Comparison of ENCODE assay signal across 18 cellular contexts in genomic region chr1:79198841-79199240, GRCh38.
DNase-seq lines count a peak whose midpoint lies in the region; ATAC-seq and TF ChIP-seq lines count a peak whose summit lies in the region.
"Had no signal": no experiment of that assay in that cellular context is flagged by ENCODE, and none has a peak within 500 bp of the region (broad histone marks: within the 10 kb centered on the region; RNA-seq: fewer than 3 reads in every experiment).

No MANE protein-coding gene starts in this region.

- TF ChIP-seq RAD21 in SK-N-SH (IDR thresholded peaks at IDR 0.05; ENCODE audit: low read length): no peak

- H3K9ac ChIP-seq in SK-N-SH: no peak overlapping the region

- peak; percentile 13 for DNase-seq in DMS53 (lab: John Stamatoyannopoulos, UW)
- DNase-seq in DMS53 treated with DMSO at 0.1 percent for 48 hours (lab: John Stamatoyannopoulos, UW; ENCODE audit: unreplicated experiment): no peak
- no peak for DNase-seq in SK-N-SH
- peak; percentile 75 for DNase-seq in fibroblast of pulmonary artery (ENCODE audit: low read depth)
- DNase-seq in stromal cell of bone marrow (ENCODE audit: low read depth): peak; percentile 36
- no peak for DNase-seq in SHP77 (lab: John Stamatoyannopoulos, UW)
- DNase-seq in 8988T: no peak
- DNase-seq: activated B cell treated with CpG ODN at 0.5 μM for 24 hours; activated CD8-positive, alpha-beta memory T cell treated with anti-CD3 and anti-CD28 coated beads, Interleukin-2, amount 10 ng/mL, durations not matched to agents 7 days and 5 days; activated naive CD4-positive, alpha-beta T cell treated with Interleukin-2 at 50 U/mL for 16 hours; NCI-H1105; NCI-H2227 treated with DMSO at 0.1 percent for 48 hours; sigmoid colon; T-cell had no signal

- peaks cover 0 to 2% of the 10 kb centered on the region in 2 experiments; a peak in 2 of 4 replicates for H3K4me1 ChIP-seq in SK-N-SH (ENCODE audit: control insufficient read depth in 1 of 2, insufficient read depth in 2 of 2, low read depth in 1 of 2, low read length in 1 of 2)

- H3K4me3 ChIP-seq in SK-N-SH (ENCODE audit: low read depth in 2 of 2, low read length in 1 of 2): no peak overlapping the region
- no peak overlapping the region for H3K4me3 ChIP-seq in fibroblast of pulmonary artery (replicated peaks; ENCODE audit: low read depth, low read length)
- H3K4me3 ChIP-seq: cardiac muscle cell, sigmoid colon had no signal

- TF ChIP-seq CTCF in SK-N-SH (IDR thresholded peaks at IDR 0.05): no peak
- TF ChIP-seq CTCF in fibroblast of pulmonary artery (IDR thresholded peaks at IDR 0.05; ENCODE audit: low read length, missing control alignments): no peak

- 11% methylated on average over 2 of the region's 2 CpGs for WGBS in SK-N-SH (ENCODE audit: low lambda C conversion rate)

- H3K9me3 ChIP-seq in SK-N-SH: no peaks in the 10 kb centered on the region
- H3K9me3 ChIP-seq: sigmoid colon had no signal

- H2AFZ ChIP-seq in SK-N-SH (ENCODE audit: low read depth): no peak overlapping the region

- no peaks in the 10 kb centered on the region for H4K20me1 ChIP-seq in SK-N-SH (ENCODE audit: insufficient read depth)

- ATAC-seq in HG03108 (IDR thresholded peaks at IDR 0.05; ENCODE audit: unreplicated experiment): no peak
- ATAC-seq: activated CD8-positive, alpha-beta memory T cell treated with anti-CD3 and anti-CD28 coated beads, Interleukin-2, amount 10 ng/mL, durations not matched to agents 7 days and 5 days; stimulated activated effector memory CD8-positive, alpha-beta T cell treated with anti-CD3 and anti-CD28 coated beads, Interleukin-12 subunit alpha, Interleukin-12 subunit beta, amount 100 ng/mL, for 72 hours; T-cell had no signal

- POLR2A ChIA-PET in SK-N-SH (lab: Yijun Ruan, JAX): no interaction called here

- H3K27me3 ChIP-seq in SK-N-SH (ENCODE audit: insufficient read depth): no peaks in the 10 kb centered on the region
- H3K27me3 ChIP-seq: cardiac muscle cell, sigmoid colon had no signal

- H3K9me2 ChIP-seq in SK-N-SH: no peaks in the 10 kb centered on the region; the same call in 1 of the 2 replicates

- no peaks in the 10 kb centered on the region for H3K36me3 ChIP-seq in SK-N-SH (replicated peaks in 1 of 2; ENCODE audit: control insufficient read depth in 1 of 2, insufficient read depth in 2 of 2, low read length in 1 of 2)
- H3K36me3 ChIP-seq: cardiac muscle cell, sigmoid colon had no signal

- CTCF ChIA-PET in SK-N-SH (lab: Yijun Ruan, JAX): interaction anchor here (1.7 to 2.7 kb wide), 3 partner anchors 10 to 360 kb away, joined by 6 to 13 read pairs (median 7); no protein-coding TSS in a partner anchor

- H3K27ac ChIP-seq in SK-N-SH (ENCODE audit: low read depth in 2 of 2, low read length in 1 of 2): peak overlapping the region in 1 of 2 experiments; percentile 46; a peak in 1 of 4 replicates
- H3K27ac ChIP-seq: 22Rv1, cardiac muscle cell, sigmoid colon had no signal

- no peak for TF ChIP-seq EP300 in SK-N-SH (IDR thresholded peaks at IDR 0.05; ENCODE audit: borderline replicate concordance in 1 of 2, low read depth in 1 of 2, low read length in 1 of 2)

- no peaks in the 10 kb centered on the region for H3K79me2 ChIP-seq in SK-N-SH (ENCODE audit: insufficient read depth)

- no peaks in the 10 kb centered on the region for H3F3A ChIP-seq in SK-N-SH (replicated peaks; ENCODE audit: insufficient read depth)

- H3K4me2 ChIP-seq in SK-N-SH: no peak overlapping the region

TF ChIP-seq in SK-N-SH, 30 proteins besides CTCF, POLR2A, EP300 and RAD21:
- no peak for TF ChIP-seq TAF1 (IDR thresholded peaks at IDR 0.05; ENCODE audit: borderline replicate concordance, low read depth, low read length)
- no peak for TF ChIP-seq FOXJ3 (CRISPR knock-in tag; IDR thresholded peaks at IDR 0.05)
- TF ChIP-seq TCF12 (IDR thresholded peaks at IDR 0.05): 0 out of 2 replicates have a peak, but pooled peaks have one; percentile 8
- TF ChIP-seq GABPA (IDR thresholded peaks at IDR 0.05; ENCODE audit: low read depth): no peak
- TF ChIP-seq RXRA (IDR thresholded peaks at IDR 0.05; ENCODE audit: borderline replicate concordance, low read depth): no peak
- TF ChIP-seq ELF1 (IDR thresholded peaks at IDR 0.05): no peak
- TF ChIP-seq IRF3 (IDR thresholded peaks at IDR 0.05; ENCODE audit: low read depth, low read length): no peak
- TF ChIP-seq EZH2phosphoT487 (IDR thresholded peaks at IDR 0.05; ENCODE audit: borderline replicate concordance, low read depth): no peak
- TF ChIP-seq JUND (IDR thresholded peaks at IDR 0.05): peak; percentile 58
- peak; percentile 55; the same call in 1 of the 2 replicates for TF ChIP-seq FOSL2 (IDR thresholded peaks at IDR 0.05; ENCODE audit: borderline replicate concordance, low read depth)
- no peak for TF ChIP-seq RFX5 (IDR thresholded peaks at IDR 0.05; ENCODE audit: low read length)
- no peak for TF ChIP-seq NRF1 (IDR thresholded peaks at IDR 0.05; ENCODE audit: low read depth, low read length)
- no peak for TF ChIP-seq YY1 (IDR thresholded peaks at IDR 0.05; ENCODE audit: low read depth)
- TF ChIP-seq POLR2AphosphoS5 (IDR thresholded peaks at IDR 0.05; ENCODE audit: low read depth, low read length): no peak
- no peak for TF ChIP-seq SIN3A (IDR thresholded peaks at IDR 0.05; ENCODE audit: borderline replicate concordance, low read depth, low read length)
- no peak for TF ChIP-seq RCOR1 (IDR thresholded peaks at IDR 0.05; ENCODE audit: low read length)
- no peak for TF ChIP-seq USF2 (IDR thresholded peaks at IDR 0.05; ENCODE audit: borderline replicate concordance, low read depth, low read length)
- no peak for TF ChIP-seq ZBTB33 (IDR thresholded peaks at IDR 0.05; ENCODE audit: borderline replicate concordance, low read depth)
- TF ChIP-seq MEF2A (IDR thresholded peaks at IDR 0.05; ENCODE audit: borderline replicate concordance, low read depth): no peak
- no peak for TF ChIP-seq NFIC (IDR thresholded peaks at IDR 0.05; ENCODE audit: borderline replicate concordance)
- no peak for TF ChIP-seq MXI1 (IDR thresholded peaks at IDR 0.05; ENCODE audit: low read depth, low read length)
- no peak for TF ChIP-seq GATA2 (CRISPR knock-in tag; IDR thresholded peaks at IDR 0.05)

Comparison
In these comparisons a context has a peak if more than half of its experiments do, and no peak if none do; other contexts are left out.
1. DNase-seq: peak in DMS53 (single experiment), fibroblast of pulmonary artery (single experiment) and stromal cell of bone marrow (single experiment); none in DMS53 treated with DMSO at 0.1 percent for 48 hours (single experiment), SK-N-SH (single experiment), SHP77 (0 of 2) and 8988T (single experiment).